In the genomic region with DNA sequence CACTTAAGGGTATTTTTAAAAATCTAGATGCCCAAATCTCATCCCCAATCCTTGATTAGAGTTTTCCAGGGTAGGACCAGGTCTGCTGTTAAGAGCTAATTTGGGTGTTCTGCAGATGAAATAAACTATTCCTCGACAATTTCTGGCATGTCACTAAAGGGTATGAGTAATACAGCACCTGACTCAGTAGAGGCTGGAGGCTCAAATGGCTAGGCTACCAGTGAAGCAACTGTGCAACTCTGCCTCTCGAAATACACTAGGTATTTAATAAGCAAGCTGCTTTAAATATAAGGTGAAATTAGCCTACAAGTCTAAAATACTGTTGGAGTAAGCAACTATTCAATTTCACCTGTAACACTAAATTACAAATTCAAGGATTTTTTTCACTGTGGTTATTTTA, we compare ENCODE assay signal across 1 cellular context.
TF ChIP-seq lines count a peak whose summit lies in the region.

No MANE protein-coding gene starts in this region.

TF ChIP-seq in A549, 52 proteins besides CTCF, POLR2A, EP300 and RAD21 (continued from another document):
- TF ChIP-seq HES2 (IDR thresholded peaks at IDR 0.05) (no peak), MYC (IDR thresholded peaks at IDR 0.05; ENCODE audit: borderline replicate concordance, low read length) (no peak)
